Comparison of ENCODE assay signal across 8 cellular contexts in genomic region chr14:31926123-31926522, GRCh38.
A peak's percentile ranks its signal among the peaks of the same experiment; 100 is the strongest.
DNase-seq lines count a peak whose midpoint lies in the region; ATAC-seq and TF ChIP-seq lines count a peak whose summit lies in the region.

No MANE protein-coding gene starts in this region.

- POLR2A ChIA-PET in activated CD8-positive, alpha-beta T cell treated with anti-CD3 and anti-CD28 coated beads, Interleukin-2, amount 10 ng/mL, durations not matched to agents 7 days and 5 days (lab: Charles Lee), result no interaction called here

- no peak for TF ChIP-seq POLR2A in transverse colon (IDR thresholded peaks at IDR 0.05)

- H3K36me3 Mint-ChIP-seq in activated CD8-positive, alpha-beta T cell treated with anti-CD3 and anti-CD28 coated beads, Interleukin-2, amount 10 ng/mL, durations not matched to agents 7 days and 5 days (ENCODE audit: low read depth), result no peaks in the 10 kb centered on the region

- H3K4me1 ChIP-seq in transverse colon, result peaks cover 0 to 24% (median 3%) of the 10 kb centered on the region in 4 donors

- H3K36me3 ChIP-seq in transverse colon, result no peaks in the 10 kb centered on the region

- DNase-seq in NCI-H2171 treated with DMSO at 0.1 percent for 48 hours (lab: John Stamatoyannopoulos, UW), result peak; percentile 57
- no peak for DNase-seq in NCI-H2171 (lab: John Stamatoyannopoulos, UW)
- DNase-seq in GM20000 (ENCODE audit: low spot score), result peak; percentile 59
- peak; percentile 56 for DNase-seq in NCI-H1694 treated with DMSO at 0.1 percent for 48 hours (lab: John Stamatoyannopoulos, UW)
- DNase-seq in activated CD8-positive, alpha-beta T cell treated with anti-CD3 and anti-CD28 coated beads, Interleukin-2, amount 10 ng/mL, durations not matched to agents 7 days and 5 days, result peak; percentile 34
- peak; percentile 60 for DNase-seq in iPS-NIHi11 (ENCODE audit: low spot score)
- DNase-seq in transverse colon, result no peak

- H3K9me3 Mint-ChIP-seq in activated CD8-positive, alpha-beta T cell treated with anti-CD3 and anti-CD28 coated beads, Interleukin-2, amount 10 ng/mL, durations not matched to agents 7 days and 5 days (ENCODE audit: insufficient read depth), result no peaks in the 10 kb centered on the region

- 17 to 50% methylated on average over 1 of the region's 1 CpG for WGBS in transverse colon (ENCODE audit: low coverage in 1 of 2), 2 donors

- H3K27ac ChIP-seq in transverse colon, result peak overlapping the region in 1 of 4 donors; percentile 40

- H3K27me3 Mint-ChIP-seq in activated CD8-positive, alpha-beta T cell treated with anti-CD3 and anti-CD28 coated beads, Interleukin-2, amount 10 ng/mL, durations not matched to agents 7 days and 5 days (ENCODE audit: low read depth), result peaks cover 2% of the 10 kb centered on the region

- ATAC-seq in activated CD8-positive, alpha-beta T cell treated with anti-CD3 and anti-CD28 coated beads, Interleukin-2, amount 10 ng/mL, durations not matched to agents 7 days and 5 days, result no peak
- no peak for ATAC-seq in HG02840 (IDR thresholded peaks at IDR 0.05; ENCODE audit: low FRiP score, unreplicated experiment)

- no peaks in the 10 kb centered on the region for H3K4me1 Mint-ChIP-seq in activated CD8-positive, alpha-beta T cell treated with anti-CD3 and anti-CD28 coated beads, Interleukin-2, amount 10 ng/mL, durations not matched to agents 7 days and 5 days (ENCODE audit: low read depth)

- TF ChIP-seq CTCF in GM20000 (IDR thresholded peaks at IDR 0.05; ENCODE audit: extremely low read depth, missing control alignments) (peak; percentile 50), transverse colon (IDR thresholded peaks at IDR 0.05) (peak; percentile 35 to 56 (median 53))

- intact Hi-C loops in transverse colon (cut with DNase I; ENCODE audit: low total_unique reads), result no loop called here

- in situ Hi-C loops in transverse colon (cut with MboI; ENCODE audit: low pct_ligation_motif_present in 1 of 4, low pct_unique_long_range_greater_than_20kb in 1 of 4, low sequenced_read_pairs in 3 of 4), result loop anchor here in 1 of 4 donors (25.0 kb wide), 1 partner anchor 336 kb away; no protein-coding TSS in a partner anchor

- H3K4me3 Mint-ChIP-seq in activated CD8-positive, alpha-beta T cell treated with anti-CD3 and anti-CD28 coated beads, Interleukin-2, amount 10 ng/mL, durations not matched to agents 7 days and 5 days, result no peak overlapping the region

- no peaks in the 10 kb centered on the region for H3K27me3 ChIP-seq in transverse colon

- no peaks in the 10 kb centered on the region for H3K9me3 ChIP-seq in transverse colon

- CTCF ChIA-PET in activated CD8-positive, alpha-beta T cell treated with anti-CD3 and anti-CD28 coated beads, Interleukin-2, amount 10 ng/mL, durations not matched to agents 7 days and 5 days (lab: Charles Lee), result interaction anchor here (0.6 to 5.7 kb wide), 22 partner anchors 9 to 1866 kb away, joined by 3 to 66 read pairs (median 4); no protein-coding TSS in a partner anchor

- H3K27ac Mint-ChIP-seq in activated CD8-positive, alpha-beta T cell treated with anti-CD3 and anti-CD28 coated beads, Interleukin-2, amount 10 ng/mL, durations not matched to agents 7 days and 5 days, result no peak overlapping the region

- TF ChIP-seq EP300 in transverse colon (IDR thresholded peaks at IDR 0.05; ENCODE audit: low read depth), result no peak

- no peak overlapping the region for H3K4me3 ChIP-seq in transverse colon

Comparison
In these comparisons a context has a peak if more than half of its experiments do, and no peak if none do; other contexts are left out.
1. DNase-seq: peak in NCI-H2171 treated with DMSO at 0.1 percent for 48 hours (single experiment), GM20000 (single experiment), NCI-H1694 treated with DMSO at 0.1 percent for 48 hours (single experiment), activated CD8-positive, alpha-beta T cell treated with anti-CD3 and anti-CD28 coated beads, Interleukin-2, amount 10 ng/mL, durations not matched to agents 7 days and 5 days (single experiment) and iPS-NIHi11 (single experiment); none in NCI-H2171 (single experiment) and transverse colon (single experiment).